8 cellular contexts compared by ENCODE assay signal in genomic region chr15:32615051-32615870, GRCh38. TPM values are rescaled to one million over a fixed set of nuclear protein-coding genes. Genes with fewer than 3 reads are reported as not detected.
DNase-seq lines count a peak whose midpoint lies in the region; TF ChIP-seq lines count a peak whose summit lies in the region.
"Not testable (repeated sequence)": the region's sequence is repeated elsewhere in the genome, so short reads cannot be mapped to it uniquely, and the experiment has no call there.

TSS of gene ARHGAP11A (plus strand) at chr15:32615504. CDS start at chr15:32616212, 708 bp downstream.

- peak within 1 kb of the TSS; percentile 70 for H3K9ac ChIP-seq in iPS-15b (ENCODE audit: low read depth, low read length)

- intact Hi-C loops in testis (cut with DNase I; ENCODE audit: low total_unique reads): not testable (repeated sequence)

- 0 to 1% methylated on average over 15 to 27 of the region's 43 CpGs for WGBS in testis, 2 donors

- H3K4me1 ChIP-seq in iPS-15b (ENCODE audit: control insufficient read depth, insufficient read depth, low read length); testis: not testable (repeated sequence)

- H3K4me3 ChIP-seq in GM08714 (ENCODE audit: low read length) (peak within 1 kb of the TSS; percentile 99), H7 (ENCODE audit: insufficient read depth, low read depth, low read length) (peak within 1 kb of the TSS; percentile 59), iPS-15b (ENCODE audit: low read depth, low read length) (peak within 1 kb of the TSS; percentile 85), testis (peak within 1 kb of the TSS; percentile 55 to 64)

- TF ChIP-seq EP300 in Ishikawa (IDR thresholded peaks at IDR 0.05; ENCODE audit: borderline replicate concordance): not testable (repeated sequence)

- H3K27ac ChIP-seq in testis: peak within 1 kb of the TSS; percentile 39 to 89

- H3K9me3 ChIP-seq in iPS-15b (ENCODE audit: control insufficient read depth, insufficient read depth, low read length); testis: not testable (repeated sequence)

- not testable (repeated sequence) for DNase-seq in H7
- DNase-seq in activated CD4-positive, alpha-beta T cell treated with anti-CD3 and anti-CD28 coated beads, Interleukin-2, amount 50 U/mL, for 24 hours (ENCODE audit: low read depth in 1 of 2, low spot score in 1 of 2): peak; percentile 59 to 74
- DNase-seq in cerebellum (ENCODE audit: low spot score) (peak; percentile 63), pulmonary artery endothelial cell (ENCODE audit: low read depth, low spot score) (peak; percentile 51), testis (peak; percentile 89)

- not testable (repeated sequence) for TF ChIP-seq CTCF in testis (IDR thresholded peaks at IDR 0.05)

- not testable (repeated sequence) for H3K36me3 ChIP-seq in H7 (replicated peaks; ENCODE audit: control insufficient read depth, insufficient read depth, low read length); iPS-15b (ENCODE audit: control insufficient read depth, insufficient read depth, low read length); testis (ENCODE audit: low read depth, missing control alignments)

- TF ChIP-seq RAD21 in Ishikawa (IDR thresholded peaks at IDR 0.05; ENCODE audit: low read depth): not testable (repeated sequence)

- TF ChIP-seq POLR2A in testis (IDR thresholded peaks at IDR 0.05): not testable (repeated sequence)

- not testable (repeated sequence) for H3K27me3 ChIP-seq in H7 (ENCODE audit: control insufficient read depth, insufficient read depth, low read length); iPS-15b (ENCODE audit: control insufficient read depth, insufficient read depth, low read length); testis

TF ChIP-seq in Ishikawa, 13 proteins besides CTCF, POLR2A, EP300 and RAD21:
- TF ChIP-seq CEBPB (IDR thresholded peaks at IDR 0.05): peak; percentile 60
- TF ChIP-seq FOXM1 (IDR thresholded peaks at IDR 0.05; ENCODE audit: borderline replicate concordance, low read depth): peak; percentile 73; the same call in 1 of the 2 replicates
- peak; percentile 25; the same call in 1 of the 2 replicates for TF ChIP-seq TAF1 (IDR thresholded peaks at IDR 0.05; ENCODE audit: low read depth)

RNA-seq across cellular contexts. Expression of gene ARHGAP11A, which starts in this region (rescaled TPM):
- total RNA-seq in H7 (2014; rRNA removed; shearing (Covaris generic)): 40.9 and 53.1 TPM in 2 replicates
- total RNA-seq in cerebellum: 20.8 TPM
- total RNA-seq in pulmonary artery endothelial cell: 22.9 and 35.9 TPM in 2 replicates
- total RNA-seq in testis: 10 to 100 TPM in 1 of 2 donors, 1 to 10 TPM in 1; 9.8 to 12.6 TPM
- 14.8 TPM for polyA plus RNA-seq in testis (ENCODE audit: insufficient read depth, low read depth, low replicate concordance)
